ENCODE assay signal across 8 cellular contexts in the genomic region with DNA sequence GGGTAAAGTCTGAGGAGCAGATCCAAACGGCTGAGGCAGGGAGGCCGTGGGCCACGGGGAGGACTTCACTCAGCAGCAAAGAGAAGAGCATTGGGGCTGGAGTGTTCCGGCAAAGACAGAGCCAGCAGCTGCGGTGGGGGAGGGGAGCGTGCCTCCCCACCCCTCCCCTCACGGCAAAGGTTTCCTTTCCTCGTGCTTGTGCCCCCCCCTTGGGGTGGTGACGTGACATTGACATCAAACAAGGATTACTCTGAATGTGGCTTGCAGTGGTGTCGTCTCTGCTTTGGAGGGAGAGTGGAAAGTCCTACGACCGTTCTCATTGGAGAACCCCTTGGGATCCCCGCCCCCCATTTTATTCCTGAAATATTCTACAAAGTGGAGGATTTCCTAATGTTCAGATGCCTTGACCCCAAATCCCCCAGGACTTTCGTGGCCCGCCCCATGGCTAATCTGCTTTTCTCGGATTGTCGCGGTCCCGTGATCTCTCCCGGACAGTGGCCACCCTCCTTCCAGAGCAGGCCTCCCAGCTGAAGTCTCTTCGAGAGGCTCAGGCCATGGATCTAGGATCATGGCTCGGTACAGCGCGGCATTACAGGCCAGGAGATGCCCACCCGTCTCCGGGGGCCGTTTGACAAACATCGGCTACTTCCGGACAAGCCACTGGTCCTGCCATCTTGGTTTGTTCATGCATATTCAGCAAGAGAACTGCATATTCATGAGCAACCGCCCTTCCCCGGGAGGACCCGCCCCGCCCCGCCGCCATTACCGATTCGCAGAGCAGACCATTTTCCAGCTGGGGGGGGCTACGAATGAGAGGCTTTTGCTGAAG. TPM values are rescaled to one million over a fixed set of nuclear protein-coding genes. Genes with fewer than 3 reads are reported as not detected.
DNase-seq lines count a peak whose midpoint lies in the region; ATAC-seq, FAIRE-seq and TF ChIP-seq lines count a peak whose summit lies in the region.

No MANE protein-coding gene starts in this region.

- ATAC-seq in GM19025 (IDR thresholded peaks at IDR 0.05; ENCODE audit: low read depth, unreplicated experiment) (peak; percentile 25), HG03342 (IDR thresholded peaks at IDR 0.05; ENCODE audit: unreplicated experiment) (peak; percentile 37)
- peak; percentile 62 to 65 for ATAC-seq in activated CD4-positive, CD25-positive, alpha-beta regulatory T cell treated with anti-CD3 and anti-CD28 coated beads, Interleukin-2, amount 50 U/mL, for 24 hours
- ATAC-seq in central memory CD8-positive, alpha-beta T cell (replicated peaks; ENCODE audit: extremely low read depth, poor library complexity, severe bottlenecking), result peak; percentile 64

- TF ChIP-seq CTCF in AG04449 (IDR thresholded peaks at IDR 0.05; ENCODE audit: insufficient read depth, low read length, missing control alignments) (no peak), spleen (IDR thresholded peaks at IDR 0.05 in 8 of 11, conservative IDR thresholded peaks at IDR 0.05 in 3 of 11) (peak in 1 of 11 experiments; percentile 2)

- peak overlapping the region; percentile 99 for H3K27ac Mint-ChIP-seq in central memory CD8-positive, alpha-beta T cell (ENCODE audit: low read depth)

- intact Hi-C loops in spleen (cut with DNase I; ENCODE audit: low total_unique reads), result no loop called here

- POLR2A ChIA-PET in AG04449 (lab: Yijun Ruan, JAX), result interaction anchor here (0.6 to 3.4 kb wide), 22 partner anchors 7 to 203 kb away, joined by 3 to 19 read pairs (median 6); a partner anchor contains a TSS

- H3K4me1 ChIP-seq in spleen, result peaks cover 30 to 83% (median 68%) of the 10 kb centered on the region in 6 donors

- H3K36me3 Mint-ChIP-seq in central memory CD8-positive, alpha-beta T cell (ENCODE audit: insufficient read depth), result peaks cover 40% of the 10 kb centered on the region

- H3K4me1 Mint-ChIP-seq in central memory CD8-positive, alpha-beta T cell, result peaks cover 72% of the 10 kb centered on the region

- DNase-seq in AG04449 (ENCODE audit: low read depth, low spot score) (peak; percentile 73), NCI-H446 (lab: John Stamatoyannopoulos, UW) (peak; percentile 92 to 94), spleen (peak; percentile 98)
- peak; percentile 89 to 95 for DNase-seq in central memory CD8-positive, alpha-beta T cell (ENCODE audit: low spot score in 2 of 2)

- H3K4me3 ChIP-seq in AG04449 (ENCODE audit: low read depth, low read length), result peak overlapping the region; percentile 87
- H3K4me3 ChIP-seq in spleen, result peak overlapping the region; percentile 41 to 83 (median 60)

- H3K27me3 Mint-ChIP-seq in central memory CD8-positive, alpha-beta T cell, result no peaks in the 10 kb centered on the region

- peak overlapping the region; percentile 99 for H3K4me3 Mint-ChIP-seq in central memory CD8-positive, alpha-beta T cell

- H3K27me3 ChIP-seq in spleen (replicated peaks in 1 of 7), result no peaks in the 10 kb centered on the region

- WGBS in spleen, 5 donors, result 0 to 1% (median 0%) methylated on average over 36 to 38 of the region's 38 CpGs

- no peaks in the 10 kb centered on the region for H3K9me3 ChIP-seq in spleen

- peak in 2 of 3 donors; percentile 25 to 30 for TF ChIP-seq POLR2A in spleen (IDR thresholded peaks at IDR 0.05)

- peak overlapping the region; percentile 96 to 100 (median 100) for H3K27ac ChIP-seq in spleen

- peaks cover 0 to 8% (median 0%) of the 10 kb centered on the region in 6 donors for H3K36me3 ChIP-seq in spleen

- H3K9me3 Mint-ChIP-seq in central memory CD8-positive, alpha-beta T cell, result no peaks in the 10 kb centered on the region

- CTCF ChIA-PET in AG04449 (lab: Yijun Ruan, JAX), result interaction anchor here (0.7 to 1.4 kb wide), 2 partner anchors 12 to 77 kb away, joined by 3 to 6 read pairs; no protein-coding TSS in a partner anchor

- peak; percentile 81 for FAIRE-seq in islet of Langerhans (lab: Jason Lieb, UNC)

RNA-seq across cellular contexts. Expression of a gene that starts 0.7 kb away (rescaled TPM):
- total RNA-seq in spleen, result 100 to 1,000 TPM; 108 to 196 (median 173) TPM
- polyA plus RNA-seq in spleen, result 10 to 100 TPM in 1 of 3 donors, 1 to 10 TPM in 2; 8.2 to 26.0 (median 8.8) TPM

RNA-seq across cellular contexts. Expression of a gene that starts 2.2 kb away (rescaled TPM):
- total RNA-seq in spleen, result not detected
- polyA plus RNA-seq in spleen, result under 1 TPM in 1 of 3 donors, not detected in 2; 0.13 TPM

RNA-seq across cellular contexts. Expression of a gene that starts 4.0 kb away (rescaled TPM):
- total RNA-seq in spleen, result 10 to 100 TPM; 38.7 to 68.8 (median 46.5) TPM
- 10 to 100 TPM; 10.5 to 23.7 (median 12.3) TPM for polyA plus RNA-seq in spleen

RNA-seq across cellular contexts. Expression of a gene that starts 38.6 kb away (rescaled TPM):
- total RNA-seq in spleen, result 10 to 100 TPM in 5 of 7 donors, 1 to 10 TPM in 2; 7.3 to 12.9 (median 11.4) TPM
- 10 to 100 TPM in 2 of 3 donors, 1 to 10 TPM in 1; 7.3 to 12.4 (median 11.1) TPM for polyA plus RNA-seq in spleen

RNA-seq across cellular contexts. Expression of a gene that starts 44.1 kb away (rescaled TPM):
- total RNA-seq in spleen, result 1 to 10 TPM; 1.0 to 5.5 (median 3.2) TPM
- 1 to 10 TPM; 1.5 to 3.5 (median 2.0) TPM for polyA plus RNA-seq in spleen

Comparison
In these comparisons a context has a peak if more than half of its experiments do, and no peak if none do; other contexts are left out.
1. Peak in every context shown above with its lines: DNase-seq, ATAC-seq, H3K4me3 ChIP-seq and H3K27ac ChIP-seq.